1 cellular context compared by ENCODE assay signal in the genomic region with DNA sequence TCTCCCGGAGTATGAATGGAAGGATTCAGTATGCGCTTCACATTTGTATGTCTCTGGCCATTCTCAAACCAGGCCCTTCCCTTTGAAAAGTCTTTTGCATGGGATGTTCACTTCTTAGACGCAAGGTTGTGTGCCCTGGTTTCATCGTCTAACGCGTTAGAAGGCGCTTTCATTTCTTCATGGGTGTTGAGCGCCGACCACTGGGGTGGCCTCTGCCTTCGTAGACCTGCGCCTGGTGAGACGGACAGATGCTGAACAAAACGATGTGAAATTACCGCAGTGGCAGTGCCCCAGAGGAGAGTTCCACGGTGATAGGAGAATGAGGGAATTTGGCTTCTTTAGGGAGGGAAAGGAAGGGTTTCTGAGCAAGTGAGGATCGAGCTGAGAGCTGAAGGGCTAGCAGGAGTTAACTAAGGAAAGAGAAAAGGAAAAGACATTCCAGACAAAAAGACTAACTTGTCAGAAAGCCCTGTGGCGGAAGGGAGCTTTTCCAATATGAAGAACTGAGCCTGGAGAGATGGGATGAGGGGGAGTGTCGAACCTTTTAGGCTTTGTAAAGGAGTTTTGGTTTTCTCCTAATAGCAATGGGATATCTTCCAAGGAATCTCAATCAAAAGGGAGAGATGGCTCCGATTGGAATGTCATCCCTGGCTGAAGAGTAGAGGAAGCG.
TF ChIP-seq lines count a peak whose summit lies in the region.

No MANE protein-coding gene starts in this region.

TF ChIP-seq in HEK293, 187 proteins besides CTCF, POLR2A, EP300 and RAD21 (continued from another document and continues in another):
- TF ChIP-seq, protein P1, sequence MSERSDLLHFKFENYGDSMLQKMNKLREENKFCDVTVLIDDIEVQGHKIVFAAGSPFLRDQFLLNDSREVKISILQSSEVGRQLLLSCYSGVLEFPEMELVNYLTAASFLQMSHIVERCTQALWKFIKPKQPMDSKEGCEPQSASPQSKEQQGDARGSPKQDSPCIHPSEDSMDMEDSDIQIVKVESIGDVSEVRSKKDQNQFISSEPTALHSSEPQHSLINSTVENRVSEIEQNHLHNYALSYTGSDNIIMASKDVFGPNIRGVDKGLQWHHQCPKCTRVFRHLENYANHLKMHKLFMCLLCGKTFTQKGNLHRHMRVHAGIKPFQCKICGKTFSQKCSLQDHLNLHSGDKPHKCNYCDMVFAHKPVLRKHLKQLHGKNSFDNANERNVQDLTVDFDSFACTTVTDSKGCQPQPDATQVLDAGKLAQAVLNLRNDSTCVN (tag by site-specific recombination; optimal IDR thresholded peaks at IDR 0.05) = no peak
- TF ChIP-seq GLIS1 (tag by site-specific recombination; IDR thresholded peaks at IDR 0.05) (no peak), ZNF776 (tag by site-specific recombination; IDR thresholded peaks at IDR 0.05; ENCODE audit: borderline replicate concordance) (no peak), PRDM1 (tag by site-specific recombination; IDR thresholded peaks at IDR 0.05) (peak; percentile 92), ZNF558 (tag by site-specific recombination; IDR thresholded peaks at IDR 0.05) (no peak), HOXA7 (CRISPR knock-in tag; IDR thresholded peaks at IDR 0.05; ENCODE audit: borderline replicate concordance) (no peak), ZNF585B (tag by site-specific recombination; IDR thresholded peaks at IDR 0.05) (no peak), ZNF670 (tag by site-specific recombination; IDR thresholded peaks at IDR 0.05; ENCODE audit: low read depth) (no peak), PRDM10 (tag by site-specific recombination; IDR thresholded peaks at IDR 0.05) (no peak), GLIS2 (tag by site-specific recombination; IDR thresholded peaks at IDR 0.05) (no peak), KLF1 (tag by site-specific recombination; IDR thresholded peaks at IDR 0.05) (no peak), ZNF514 (tag by site-specific recombination; IDR thresholded peaks at IDR 0.05) (no peak), ZNF19 (tag by site-specific recombination; IDR thresholded peaks at IDR 0.05; ENCODE audit: low read depth) (no peak), ZNF202 (tag by site-specific recombination; IDR thresholded peaks at IDR 0.05; ENCODE audit: borderline replicate concordance) (no peak), ZNF214 (tag by site-specific recombination; IDR thresholded peaks at IDR 0.05; ENCODE audit: borderline replicate concordance) (0 out of 2 replicates have a peak, but pooled peaks have one; percentile 58), ZNF324 (tag by site-specific recombination; IDR thresholded peaks at IDR 0.05) (no peak), ZNF777 (tag by site-specific recombination; IDR thresholded peaks at IDR 0.05; ENCODE audit: borderline replicate concordance) (no peak), OSR2 (tag by site-specific recombination; IDR thresholded peaks at IDR 0.05) (no peak), ZBTB21 (tag by site-specific recombination; IDR thresholded peaks at IDR 0.05) (no peak), ZNF341 (tag by site-specific recombination; IDR thresholded peaks at IDR 0.05; ENCODE audit: low read depth) (no peak), ZFP69B (tag by site-specific recombination; IDR thresholded peaks at IDR 0.05) (no peak), KLF8 (tag by site-specific recombination; IDR thresholded peaks at IDR 0.05) (no peak), ZNF768 (tag by site-specific recombination; IDR thresholded peaks at IDR 0.05) (no peak), ZNF707 (tag by site-specific recombination; IDR thresholded peaks at IDR 0.05) (no peak), ZFP41 (tag by site-specific recombination; IDR thresholded peaks at IDR 0.05; ENCODE audit: borderline replicate concordance) (no peak), ZNF146 (tag by site-specific recombination; IDR thresholded peaks at IDR 0.05) (no peak), ZNF48 (tag by site-specific recombination; IDR thresholded peaks at IDR 0.05) (no peak), KLF17 (tag by site-specific recombination; IDR thresholded peaks at IDR 0.05) (no peak), REPIN1 (tag by site-specific recombination; IDR thresholded peaks at IDR 0.05; ENCODE audit: low read depth) (no peak)
- TF ChIP-seq, protein P2, sequence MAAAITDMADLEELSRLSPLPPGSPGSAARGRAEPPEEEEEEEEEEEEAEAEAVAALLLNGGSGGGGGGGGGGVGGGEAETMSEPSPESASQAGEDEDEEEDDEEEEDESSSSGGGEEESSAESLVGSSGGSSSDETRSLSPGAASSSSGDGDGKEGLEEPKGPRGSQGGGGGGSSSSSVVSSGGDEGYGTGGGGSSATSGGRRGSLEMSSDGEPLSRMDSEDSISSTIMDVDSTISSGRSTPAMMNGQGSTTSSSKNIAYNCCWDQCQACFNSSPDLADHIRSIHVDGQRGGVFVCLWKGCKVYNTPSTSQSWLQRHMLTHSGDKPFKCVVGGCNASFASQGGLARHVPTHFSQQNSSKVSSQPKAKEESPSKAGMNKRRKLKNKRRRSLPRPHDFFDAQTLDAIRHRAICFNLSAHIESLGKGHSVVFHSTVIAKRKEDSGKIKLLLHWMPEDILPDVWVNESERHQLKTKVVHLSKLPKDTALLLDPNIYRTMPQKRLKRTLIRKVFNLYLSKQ (tag by site-specific recombination; IDR thresholded peaks at IDR 0.05; ENCODE audit: borderline replicate concordance) = no peak
- TF ChIP-seq, protein P3, sequence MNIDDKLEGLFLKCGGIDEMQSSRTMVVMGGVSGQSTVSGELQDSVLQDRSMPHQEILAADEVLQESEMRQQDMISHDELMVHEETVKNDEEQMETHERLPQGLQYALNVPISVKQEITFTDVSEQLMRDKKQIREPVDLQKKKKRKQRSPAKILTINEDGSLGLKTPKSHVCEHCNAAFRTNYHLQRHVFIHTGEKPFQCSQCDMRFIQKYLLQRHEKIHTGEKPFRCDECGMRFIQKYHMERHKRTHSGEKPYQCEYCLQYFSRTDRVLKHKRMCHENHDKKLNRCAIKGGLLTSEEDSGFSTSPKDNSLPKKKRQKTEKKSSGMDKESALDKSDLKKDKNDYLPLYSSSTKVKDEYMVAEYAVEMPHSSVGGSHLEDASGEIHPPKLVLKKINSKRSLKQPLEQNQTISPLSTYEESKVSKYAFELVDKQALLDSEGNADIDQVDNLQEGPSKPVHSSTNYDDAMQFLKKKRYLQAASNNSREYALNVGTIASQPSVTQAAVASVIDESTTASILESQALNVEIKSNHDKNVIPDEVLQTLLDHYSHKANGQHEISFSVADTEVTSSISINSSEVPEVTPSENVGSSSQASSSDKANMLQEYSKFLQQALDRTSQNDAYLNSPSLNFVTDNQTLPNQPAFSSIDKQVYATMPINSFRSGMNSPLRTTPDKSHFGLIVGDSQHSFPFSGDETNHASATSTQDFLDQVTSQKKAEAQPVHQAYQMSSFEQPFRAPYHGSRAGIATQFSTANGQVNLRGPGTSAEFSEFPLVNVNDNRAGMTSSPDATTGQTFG (tag by site-specific recombination; IDR thresholded peaks at IDR 0.05; ENCODE audit: borderline replicate concordance) = no peak
- TF ChIP-seq, protein P4, sequence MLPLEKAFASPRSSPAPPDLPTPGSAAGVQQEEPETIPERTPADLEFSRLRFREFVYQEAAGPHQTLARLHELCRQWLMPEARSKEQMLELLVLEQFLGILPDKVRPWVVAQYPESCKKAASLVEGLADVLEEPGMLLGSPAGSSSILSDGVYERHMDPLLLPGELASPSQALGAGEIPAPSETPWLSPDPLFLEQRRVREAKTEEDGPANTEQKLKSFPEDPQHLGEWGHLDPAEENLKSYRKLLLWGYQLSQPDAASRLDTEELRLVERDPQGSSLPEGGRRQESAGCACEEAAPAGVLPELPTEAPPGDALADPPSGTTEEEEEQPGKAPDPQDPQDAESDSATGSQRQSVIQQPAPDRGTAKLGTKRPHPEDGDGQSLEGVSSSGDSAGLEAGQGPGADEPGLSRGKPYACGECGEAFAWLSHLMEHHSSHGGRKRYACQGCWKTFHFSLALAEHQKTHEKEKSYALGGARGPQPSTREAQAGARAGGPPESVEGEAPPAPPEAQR (tag by site-specific recombination; IDR thresholded peaks at IDR 0.05) = no peak
- TF ChIP-seq, protein P5, sequence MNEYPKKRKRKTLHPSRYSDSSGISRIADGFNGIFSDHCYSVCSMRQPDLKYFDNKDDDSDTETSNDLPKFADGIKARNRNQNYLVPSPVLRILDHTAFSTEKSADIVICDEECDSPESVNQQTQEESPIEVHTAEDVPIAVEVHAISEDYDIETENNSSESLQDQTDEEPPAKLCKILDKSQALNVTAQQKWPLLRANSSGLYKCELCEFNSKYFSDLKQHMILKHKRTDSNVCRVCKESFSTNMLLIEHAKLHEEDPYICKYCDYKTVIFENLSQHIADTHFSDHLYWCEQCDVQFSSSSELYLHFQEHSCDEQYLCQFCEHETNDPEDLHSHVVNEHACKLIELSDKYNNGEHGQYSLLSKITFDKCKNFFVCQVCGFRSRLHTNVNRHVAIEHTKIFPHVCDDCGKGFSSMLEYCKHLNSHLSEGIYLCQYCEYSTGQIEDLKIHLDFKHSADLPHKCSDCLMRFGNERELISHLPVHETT (tag by site-specific recombination; IDR thresholded peaks at IDR 0.05) = no peak
- TF ChIP-seq, protein P6, sequence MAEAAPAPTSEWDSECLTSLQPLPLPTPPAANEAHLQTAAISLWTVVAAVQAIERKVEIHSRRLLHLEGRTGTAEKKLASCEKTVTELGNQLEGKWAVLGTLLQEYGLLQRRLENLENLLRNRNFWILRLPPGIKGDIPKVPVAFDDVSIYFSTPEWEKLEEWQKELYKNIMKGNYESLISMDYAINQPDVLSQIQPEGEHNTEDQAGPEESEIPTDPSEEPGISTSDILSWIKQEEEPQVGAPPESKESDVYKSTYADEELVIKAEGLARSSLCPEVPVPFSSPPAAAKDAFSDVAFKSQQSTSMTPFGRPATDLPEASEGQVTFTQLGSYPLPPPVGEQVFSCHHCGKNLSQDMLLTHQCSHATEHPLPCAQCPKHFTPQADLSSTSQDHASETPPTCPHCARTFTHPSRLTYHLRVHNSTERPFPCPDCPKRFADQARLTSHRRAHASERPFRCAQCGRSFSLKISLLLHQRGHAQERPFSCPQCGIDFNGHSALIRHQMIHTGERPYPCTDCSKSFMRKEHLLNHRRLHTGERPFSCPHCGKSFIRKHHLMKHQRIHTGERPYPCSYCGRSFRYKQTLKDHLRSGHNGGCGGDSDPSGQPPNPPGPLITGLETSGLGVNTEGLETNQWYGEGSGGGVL (tag by site-specific recombination; IDR thresholded peaks at IDR 0.05) = no peak
- TF ChIP-seq, protein P7, sequence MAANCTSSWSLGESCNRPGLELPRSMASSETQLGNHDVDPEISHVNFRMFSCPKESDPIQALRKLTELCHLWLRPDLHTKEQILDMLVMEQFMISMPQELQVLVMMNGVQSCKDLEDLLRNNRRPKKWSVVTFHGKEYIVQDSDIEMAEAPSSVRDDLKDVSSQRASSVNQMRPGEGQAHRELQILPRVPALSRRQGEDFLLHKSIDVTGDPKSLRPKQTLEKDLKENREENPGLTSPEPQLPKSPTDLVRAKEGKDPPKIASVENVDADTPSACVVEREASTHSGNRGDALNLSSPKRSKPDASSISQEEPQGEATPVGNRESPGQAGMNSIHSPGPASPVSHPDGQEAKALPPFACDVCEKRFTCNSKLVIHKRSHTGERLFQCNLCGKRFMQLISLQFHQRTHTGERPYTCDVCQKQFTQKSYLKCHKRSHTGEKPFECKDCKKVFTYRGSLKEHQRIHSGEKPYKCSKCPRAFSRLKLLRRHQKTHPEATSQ (tag by site-specific recombination; IDR thresholded peaks at IDR 0.05) = no peak
- TF ChIP-seq, protein P8, sequence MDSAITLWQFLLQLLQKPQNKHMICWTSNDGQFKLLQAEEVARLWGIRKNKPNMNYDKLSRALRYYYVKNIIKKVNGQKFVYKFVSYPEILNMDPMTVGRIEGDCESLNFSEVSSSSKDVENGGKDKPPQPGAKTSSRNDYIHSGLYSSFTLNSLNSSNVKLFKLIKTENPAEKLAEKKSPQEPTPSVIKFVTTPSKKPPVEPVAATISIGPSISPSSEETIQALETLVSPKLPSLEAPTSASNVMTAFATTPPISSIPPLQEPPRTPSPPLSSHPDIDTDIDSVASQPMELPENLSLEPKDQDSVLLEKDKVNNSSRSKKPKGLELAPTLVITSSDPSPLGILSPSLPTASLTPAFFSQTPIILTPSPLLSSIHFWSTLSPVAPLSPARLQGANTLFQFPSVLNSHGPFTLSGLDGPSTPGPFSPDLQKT (IDR thresholded peaks at IDR 0.05; ENCODE audit: borderline replicate concordance, low read depth, low read length) = no peak
- TF ChIP-seq, protein P9, sequence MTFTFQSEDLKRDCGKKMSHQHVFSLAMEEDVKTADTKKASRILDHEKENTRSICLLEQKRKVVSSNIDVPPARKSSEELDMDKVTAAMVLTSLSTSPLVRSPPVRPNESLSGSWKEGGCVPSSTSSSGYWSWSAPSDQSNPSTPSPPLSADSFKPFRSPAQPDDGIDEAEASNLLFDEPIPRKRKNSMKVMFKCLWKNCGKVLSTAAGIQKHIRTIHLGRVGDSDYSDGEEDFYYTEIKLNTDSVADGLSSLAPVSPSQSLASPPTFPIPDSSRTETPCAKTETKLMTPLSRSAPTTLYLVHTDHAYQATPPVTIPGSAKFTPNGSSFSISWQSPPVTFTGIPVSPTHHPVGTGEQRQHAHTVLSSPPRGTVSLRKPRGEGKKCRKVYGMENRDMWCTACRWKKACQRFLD (tag by site-specific recombination; IDR thresholded peaks at IDR 0.05) = no peak
